Comparison of ENCODE assay signal across 8 cellular contexts in the genomic region with DNA sequence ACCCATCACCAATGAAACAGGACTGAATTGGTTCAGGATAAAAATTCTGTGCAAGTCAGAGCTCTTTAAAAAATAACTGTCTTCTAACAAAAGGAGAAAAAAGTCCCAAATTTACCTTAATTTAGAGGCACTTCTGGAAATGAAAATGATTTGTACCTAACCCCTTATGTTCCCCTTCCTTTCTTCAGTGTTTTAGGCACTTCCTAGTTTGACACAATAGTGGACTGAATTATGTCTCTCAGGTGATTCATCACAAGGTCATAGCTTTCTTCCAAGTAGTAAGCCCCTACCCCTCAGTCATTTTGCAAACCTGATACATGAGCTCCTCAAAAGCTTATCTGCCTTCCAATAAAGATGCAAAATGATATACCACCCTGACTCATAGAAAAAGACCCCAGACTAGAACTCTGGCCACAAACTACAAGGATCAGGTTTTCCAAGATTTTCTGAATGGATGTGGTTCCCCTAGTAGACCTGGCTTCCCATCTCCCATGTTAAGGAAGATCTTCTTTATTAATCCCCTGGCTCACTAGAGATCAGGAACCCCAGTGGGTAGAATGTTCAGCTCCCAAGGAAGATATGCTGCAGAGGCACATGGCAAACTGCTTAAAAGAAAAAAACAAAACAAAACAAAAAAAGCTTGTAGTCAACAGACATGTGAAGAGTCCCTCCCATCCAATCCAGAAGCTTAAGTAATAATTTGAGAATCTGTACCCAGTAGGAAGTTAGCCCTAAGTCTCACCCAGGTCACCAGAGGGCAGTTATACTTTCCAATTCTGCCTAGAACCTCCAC. TPM values are rescaled to one million over a fixed set of nuclear protein-coding genes. Genes with fewer than 3 reads are reported as not detected.
DNase-seq lines count a peak whose midpoint lies in the region; ATAC-seq and TF ChIP-seq lines count a peak whose summit lies in the region.

No MANE protein-coding gene starts in this region.

- H3K9ac ChIP-seq in adipocyte (ENCODE audit: low read length), result peak overlapping the region; percentile 98

- no peaks in the 10 kb centered on the region for H3K27me3 ChIP-seq in heart left ventricle
- no peaks in the 10 kb centered on the region for H3K27me3 ChIP-seq in adipocyte (replicated peaks; ENCODE audit: control insufficient read depth, insufficient read depth, low read length)
- no peaks in the 10 kb centered on the region for H3K27me3 ChIP-seq in right lobe of liver
- no peaks in the 10 kb centered on the region for H3K27me3 ChIP-seq in upper lobe of right lung

- intact Hi-C loops in heart left ventricle (cut with DNase I) (loop anchor here in 2 of 10 donors (2.0 to 5.0 kb wide), 2 partner anchors 56 to 103 kb away; a partner anchor contains a TSS), cardiac septum (cut with DNase I) (no loop called here), right lobe of liver (cut with DNase I) (no loop called here), upper lobe of right lung (cut with DNase I) (no loop called here)

- DNase-seq in heart left ventricle (no peak), cardiac septum (ENCODE audit: low spot score) (no peak), adipocyte (ENCODE audit: low read depth) (peak; percentile 37), right lobe of liver (no peak), upper lobe of right lung (no peak), NCI-H1694 (lab: John Stamatoyannopoulos, UW) (no peak), NCI-H1105 treated with DMSO at 0.1 percent for 48 hours (lab: John Stamatoyannopoulos, UW) (no peak)

- ATAC-seq in heart left ventricle (no peak), right lobe of liver (no peak), upper lobe of right lung (no peak), GM21723 (IDR thresholded peaks at IDR 0.05; ENCODE audit: unreplicated experiment) (no peak)

- peaks cover 0 to 57% (median 25%) of the 10 kb centered on the region in 9 donors for H3K36me3 ChIP-seq in heart left ventricle
- peaks cover 27% of the 10 kb centered on the region for H3K36me3 ChIP-seq in adipocyte (ENCODE audit: control insufficient read depth, insufficient read depth, low read length, severe bottlenecking)
- peaks cover 0 to 24% (median 13%) of the 10 kb centered on the region in 4 donors for H3K36me3 ChIP-seq in right lobe of liver
- peaks cover 24% of the 10 kb centered on the region for H3K36me3 ChIP-seq in upper lobe of right lung

- TF ChIP-seq POLR2A in heart left ventricle (IDR thresholded peaks at IDR 0.05) (no peak), right lobe of liver (IDR thresholded peaks at IDR 0.05) (no peak)

- H3K27ac ChIP-seq in heart left ventricle, result peak overlapping the region in 9 of 12 donors; percentile 68 to 99 (median 96)
- peak overlapping the region in 2 of 3 donors; percentile 88 to 96 for H3K27ac ChIP-seq in right lobe of liver
- H3K27ac ChIP-seq in upper lobe of right lung, result peak overlapping the region; percentile 99

- H3K9me3 ChIP-seq in heart left ventricle, result no peaks in the 10 kb centered on the region
- no peaks in the 10 kb centered on the region for H3K9me3 ChIP-seq in adipocyte (ENCODE audit: control insufficient read depth, low read length)
- H3K9me3 ChIP-seq in right lobe of liver, result no peaks in the 10 kb centered on the region
- H3K9me3 ChIP-seq in upper lobe of right lung, result no peaks in the 10 kb centered on the region

- H3K4me3 ChIP-seq in heart left ventricle (peak overlapping the region in 9 of 12 donors; percentile 69 to 86 (median 79)), adipocyte (ENCODE audit: low read length) (peak overlapping the region; percentile 87), right lobe of liver (no peak overlapping the region), upper lobe of right lung (peak overlapping the region; percentile 70)

- H3K4me1 ChIP-seq in heart left ventricle (peaks cover 0 to 62% (median 53%) of the 10 kb centered on the region in 12 donors), adipocyte (ENCODE audit: control insufficient read depth, insufficient read depth, low read length) (peaks cover 46% of the 10 kb centered on the region), right lobe of liver (peaks cover 0 to 10% (median 6%) of the 10 kb centered on the region in 4 donors), upper lobe of right lung (peaks cover 32% of the 10 kb centered on the region)

- no peak for TF ChIP-seq CTCF in heart left ventricle (IDR thresholded peaks at IDR 0.05)
- TF ChIP-seq CTCF in right lobe of liver (IDR thresholded peaks at IDR 0.05), result no peak
- TF ChIP-seq CTCF in upper lobe of right lung (IDR thresholded peaks at IDR 0.05), result no peak

RNA-seq across cellular contexts. Expression of a gene that starts 3.6 kb away (rescaled TPM):
- total RNA-seq in heart left ventricle, result 10 to 100 TPM; 21.7 to 44.9 (median 29.9) TPM
- 1 to 10 TPM; 9.4 to 9.6 TPM for polyA plus RNA-seq in heart left ventricle
- total RNA-seq in cardiac septum, result 30.0 TPM
- total RNA-seq in right lobe of liver, result 10 to 100 TPM; 19.0 to 45.1 (median 32.4) TPM
- total RNA-seq in upper lobe of right lung, result 68.3 TPM

RNA-seq across cellular contexts. Expression of a gene that starts 4.2 kb away (rescaled TPM):
- total RNA-seq in heart left ventricle, result 100 to 1,000 TPM in 6 of 9 donors, 10 to 100 TPM in 3; 84.2 to 160 (median 122) TPM
- polyA plus RNA-seq in heart left ventricle, result 100 to 1,000 TPM; 102 to 219 TPM
- total RNA-seq in cardiac septum, result 96.1 TPM
- total RNA-seq in right lobe of liver, result 10 to 100 TPM; 43.3 to 73.9 (median 56.2) TPM
- 48.9 TPM for total RNA-seq in upper lobe of right lung

RNA-seq across cellular contexts. Expression of a gene that starts 13.2 kb away (rescaled TPM):
- total RNA-seq in heart left ventricle (1 to 10 TPM; 1.1 to 7.0 (median 3.3) TPM), cardiac septum (4.3 TPM), right lobe of liver (1 to 10 TPM; 2.4 to 6.6 (median 4.4) TPM), upper lobe of right lung (7.8 TPM)
- polyA plus RNA-seq in heart left ventricle, result 1 to 10 TPM; 2.7 to 3.5 TPM

RNA-seq across cellular contexts. Expression of a gene that starts 33.5 kb away (rescaled TPM):
- total RNA-seq in heart left ventricle (10 to 100 TPM; 27.9 to 58.9 (median 47.4) TPM), cardiac septum (49.1 TPM), right lobe of liver (10 to 100 TPM in 4 of 6 experiments, 1 to 10 TPM in 2; 8.2 to 14.1 (median 11.0) TPM), upper lobe of right lung (22.8 TPM)
- 10 to 100 TPM; 46.0 to 79.3 TPM for polyA plus RNA-seq in heart left ventricle

RNA-seq across cellular contexts. Expression of a gene that starts 42.2 kb away (rescaled TPM):
- total RNA-seq in heart left ventricle, result 10 to 100 TPM; 35.1 to 49.0 (median 39.8) TPM
- 10 to 100 TPM; 28.0 to 76.8 TPM for polyA plus RNA-seq in heart left ventricle
- 44.2 TPM for total RNA-seq in cardiac septum
- total RNA-seq in right lobe of liver, result 10 to 100 TPM; 23.3 to 35.2 (median 26.8) TPM
- 42.5 TPM for total RNA-seq in upper lobe of right lung

Comparison
In these comparisons a context has a peak if more than half of its experiments do, and no peak if none do; other contexts are left out.
1. H3K4me3 ChIP-seq: peak in heart left ventricle (9 of 12), adipocyte (single experiment) and upper lobe of right lung (single experiment); none in right lobe of liver (0 of 3).
2. Peak in every context shown above with its lines, with median percentiles within 50 percentile points of each other: H3K27ac ChIP-seq.